Comparison of ENCODE assay signal across 24 cellular contexts in the genomic region with DNA sequence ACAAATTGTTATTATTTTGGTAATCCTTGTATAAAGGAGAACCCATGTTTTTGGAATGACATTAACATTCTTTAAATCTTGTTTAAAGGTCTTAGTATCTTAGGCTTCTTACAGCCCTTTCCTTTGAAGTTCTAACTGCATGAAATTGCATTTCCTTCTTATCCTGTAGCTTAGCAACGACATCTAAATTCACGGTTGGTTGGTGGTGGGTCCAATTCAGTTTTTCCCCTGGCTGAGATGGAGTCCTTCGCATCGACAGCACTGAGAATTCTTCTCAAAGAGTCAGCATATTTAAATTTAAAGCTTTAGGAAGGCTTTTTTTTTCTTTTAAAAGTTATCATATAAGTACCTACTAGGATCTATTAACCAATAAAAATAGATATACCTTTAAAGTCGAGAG.
"Had no signal": no experiment of that assay in that cellular context is flagged by ENCODE, and none has a peak within 500 bp of the region (broad histone marks: within the 10 kb centered on the region; RNA-seq: fewer than 3 reads in every experiment).

No MANE protein-coding gene starts in this region.

- H3K9ac ChIP-seq: KMS-11 had no signal

- H3K36me3 ChIP-seq: adrenal gland, cardiac muscle cell, Peyer's patch had no signal

- H3K27ac ChIP-seq: adrenal gland, body of pancreas, cardiac muscle cell, KMS-11, Peyer's patch had no signal

- H3K4me1 ChIP-seq: adrenal gland, body of pancreas, Peyer's patch had no signal

- DNase-seq: activated B cell treated with CpG ODN at 0.5 μM for 24 hours; activated CD4-positive, alpha-beta memory T cell treated with anti-CD3 and anti-CD28 coated beads for 36 hours; activated CD4-positive, alpha-beta T cell treated with anti-CD3 and anti-CD28 coated beads for 1 hour; activated CD4-positive, alpha-beta T cell treated with anti-CD3 and anti-CD28 coated beads, Interleukin-2, amount 10 ng/mL, durations not matched to agents 24 days and 14 days; activated gamma-delta T cell treated with Interleukin-2 at 50 U/mL for 16 hours; activated naive CD4-positive, alpha-beta T cell treated with anti-CD3 and anti-CD28 coated beads, Interleukin-2, amount 50 U/mL, for 16 hours; activated naive CD8-positive, alpha-beta T cell treated with anti-CD3 and anti-CD28 coated beads, Interleukin-2, amount 10 ng/mL, durations not matched to agents 7 days and 5 days; activated T-cell treated with anti-CD3 and anti-CD28 coated beads for 4 hours; activated T-cell treated with anti-CD3 and anti-CD28 coated beads, Interleukin-2, amount 50 U/mL, for 48 hours; aorta; body of pancreas; NCI-H1092; NCI-H1417; NCI-H1930; NCI-H345; NCI-H510A; NCI-H526 treated with DMSO at 0.1 percent for 48 hours; Peyer's patch; SHP77 had no signal

- H3K4me3 ChIP-seq: adrenal gland, body of pancreas, cardiac muscle cell, Peyer's patch had no signal

- ATAC-seq: activated T-helper 17 cell treated with anti-CD3 and anti-CD28 coated beads, Interleukin-2, amount 50 U/mL, for 72 hours; body of pancreas had no signal

- H3K27me3 ChIP-seq: adrenal gland, body of pancreas, cardiac muscle cell, Peyer's patch had no signal

- H3K4me1 Mint-ChIP-seq: activated B cell treated with CpG ODN at 0.5 μM for 24 hours; activated CD4-positive, alpha-beta T cell treated with anti-CD3 and anti-CD28 coated beads, Interleukin-2, amount 10 ng/mL, durations not matched to agents 24 days and 14 days; activated naive CD8-positive, alpha-beta T cell treated with anti-CD3 and anti-CD28 coated beads, Interleukin-2, amount 10 ng/mL, durations not matched to agents 7 days and 5 days; activated T-helper 17 cell treated with anti-CD3 and anti-CD28 coated beads, Interleukin-2, amount 50 U/mL, for 72 hours had no signal

- H3K4me2 ChIP-seq: KMS-11 had no signal

- H3K36me3 Mint-ChIP-seq: activated CD4-positive, alpha-beta memory T cell treated with anti-CD3 and anti-CD28 coated beads for 36 hours; activated naive CD8-positive, alpha-beta T cell treated with anti-CD3 and anti-CD28 coated beads, Interleukin-2, amount 10 ng/mL, durations not matched to agents 7 days and 5 days had no signal

- H3K9me3 ChIP-seq: adrenal gland, body of pancreas, Peyer's patch had no signal

- H3K9me3 Mint-ChIP-seq: activated B cell treated with CpG ODN at 0.5 μM for 24 hours; activated CD4-positive, alpha-beta memory T cell treated with anti-CD3 and anti-CD28 coated beads for 36 hours; activated CD4-positive, alpha-beta T cell treated with anti-CD3 and anti-CD28 coated beads, Interleukin-2, amount 10 ng/mL, durations not matched to agents 24 days and 14 days; activated naive CD8-positive, alpha-beta T cell treated with anti-CD3 and anti-CD28 coated beads, Interleukin-2, amount 10 ng/mL, durations not matched to agents 7 days and 5 days; activated T-helper 17 cell treated with anti-CD3 and anti-CD28 coated beads, Interleukin-2, amount 50 U/mL, for 72 hours; T-helper 1 cell treated with Interleukin-12 subunit alpha and Interleukin-12 subunit beta and Interleukin-4 antibody, amounts not matched to agents 30 μg/mL and 1 μg/mL, for 36 hours had no signal

- H3K4me3 Mint-ChIP-seq: activated B cell treated with CpG ODN at 0.5 μM for 24 hours; activated CD4-positive, alpha-beta memory T cell treated with anti-CD3 and anti-CD28 coated beads for 36 hours; activated CD4-positive, alpha-beta T cell treated with anti-CD3 and anti-CD28 coated beads, Interleukin-2, amount 10 ng/mL, durations not matched to agents 24 days and 14 days; activated naive CD8-positive, alpha-beta T cell treated with anti-CD3 and anti-CD28 coated beads, Interleukin-2, amount 10 ng/mL, durations not matched to agents 7 days and 5 days; activated T-helper 17 cell treated with anti-CD3 and anti-CD28 coated beads, Interleukin-2, amount 50 U/mL, for 72 hours; T-helper 1 cell treated with Interleukin-12 subunit alpha and Interleukin-12 subunit beta and Interleukin-4 antibody, amounts not matched to agents 30 μg/mL and 1 μg/mL, for 36 hours had no signal

- H3K27ac Mint-ChIP-seq: activated B cell treated with CpG ODN at 0.5 μM for 24 hours; activated CD4-positive, alpha-beta memory T cell treated with anti-CD3 and anti-CD28 coated beads for 36 hours; activated CD4-positive, alpha-beta T cell treated with anti-CD3 and anti-CD28 coated beads, Interleukin-2, amount 10 ng/mL, durations not matched to agents 24 days and 14 days; activated naive CD8-positive, alpha-beta T cell treated with anti-CD3 and anti-CD28 coated beads, Interleukin-2, amount 10 ng/mL, durations not matched to agents 7 days and 5 days; activated T-helper 17 cell treated with anti-CD3 and anti-CD28 coated beads, Interleukin-2, amount 50 U/mL, for 72 hours; T-helper 1 cell treated with Interleukin-12 subunit alpha and Interleukin-12 subunit beta and Interleukin-4 antibody, amounts not matched to agents 30 μg/mL and 1 μg/mL, for 36 hours had no signal
